Comparison of ENCODE assay signal across 6 cellular contexts in genomic region chr1:146416642-146417041, GRCh38.
DNase-seq lines count a peak whose midpoint lies in the region; ATAC-seq and TF ChIP-seq lines count a peak whose summit lies in the region.
"Not testable (repeated sequence)": the region's sequence is repeated elsewhere in the genome, so short reads cannot be mapped to it uniquely, and the experiment has no call there.

No MANE protein-coding gene starts in this region.

- CTCF ChIA-PET in IMR-90 (lab: Yijun Ruan, JAX); PC-3 (lab: Charles Lee): not testable (repeated sequence)

- H4K5ac ChIP-seq in IMR-90 (ENCODE audit: low read depth, low read length), result not testable (repeated sequence)

- not testable (repeated sequence) for H3K23ac ChIP-seq in IMR-90 (ENCODE audit: low read depth, low read length)

- intact Hi-C loops in IMR-90 (cut with micrococcal nuclease); PC-3 (cut with micrococcal nuclease): not testable (repeated sequence)

- no CpG with 5 or more reads among the region's 1 CpG for WGBS in IMR-90 (ENCODE audit: extremely low coverage in 2 of 2, insufficient read length in 1 of 2), 2 experiments

- TF ChIP-seq CTCF in HFFc6 (IDR thresholded peaks at IDR 0.05); IMR-90 (conservative IDR thresholded peaks at IDR 0.05; ENCODE audit: low read depth, low read length); PC-3 (conservative IDR thresholded peaks at IDR 0.05; ENCODE audit: low read depth, low read length); brain microvascular endothelial cell (IDR thresholded peaks at IDR 0.05; ENCODE audit: low read depth, low read length, missing control alignments): not testable (repeated sequence)

- not testable (repeated sequence) for H3K56ac ChIP-seq in IMR-90 (ENCODE audit: extremely low read depth, insufficient read depth, low read length)

- H3K4me3 Mint-ChIP-seq in HFFc6, result not testable (repeated sequence)

- not testable (repeated sequence) for H4K8ac ChIP-seq in IMR-90 (ENCODE audit: low read depth in 2 of 2, low read length in 2 of 2)

- not testable (repeated sequence) for H3K4me3 ChIP-seq in IMR-90 (ENCODE audit: insufficient read depth, low read depth, low read length); PC-3 (ENCODE audit: low read length); brain microvascular endothelial cell (ENCODE audit: low read depth, low read length)

- H3K9me2 ChIP-seq in PC-3 (replicated peaks; ENCODE audit: low read length), result not testable (repeated sequence)

- not testable (repeated sequence) for H2AK5ac ChIP-seq in IMR-90 (ENCODE audit: low read depth, low read length)

- H3K4ac ChIP-seq in IMR-90 (ENCODE audit: low read depth, low read length), result not testable (repeated sequence)

- not testable (repeated sequence) for ATAC-seq in IMR-90 (ENCODE audit: low read depth); PC-3

- not testable (repeated sequence) for H4K20me1 ChIP-seq in IMR-90 (ENCODE audit: insufficient read depth, low read length); PC-3 (ENCODE audit: low read length)

- not testable (repeated sequence) for H3K9ac ChIP-seq in IMR-90 (ENCODE audit: low read depth, low read length); PC-3 (ENCODE audit: low read length)

- in situ Hi-C loops in IMR-90 (cut with MboI; ENCODE audit: low sequenced_read_pairs); brain microvascular endothelial cell (cut with HindIII; ENCODE audit: low pct_ligation_motif_present, low sequenced_read_pairs): not testable (repeated sequence)

- H3K79me1 ChIP-seq in IMR-90 (ENCODE audit: low read depth in 1 of 2, low read length in 2 of 2), result not testable (repeated sequence)

- H3K9me3 ChIP-seq in IMR-90 (ENCODE audit: control insufficient read depth, insufficient read depth, low read length); PC-3 (ENCODE audit: low read length): not testable (repeated sequence)

- not testable (repeated sequence) for H3K4me2 ChIP-seq in IMR-90 (ENCODE audit: low read depth, low read length); PC-3 (ENCODE audit: low read length)

- H3K4me1 ChIP-seq in IMR-90 (ENCODE audit: control insufficient read depth, insufficient read depth, low read length); PC-3 (ENCODE audit: insufficient read depth, low read length): not testable (repeated sequence)

- DNase-seq in ELR (ENCODE audit: low read depth) (peak; percentile 70), HFFc6 (peak; percentile 7), IMR-90 (peak; percentile 57), PC-3 (peak; percentile 64), brain microvascular endothelial cell (peak; percentile 57), iris pigment epithelial cell (ENCODE audit: low read depth) (peak; percentile 20)

- H3K27me3 ChIP-seq in IMR-90 (ENCODE audit: control insufficient read depth, insufficient read depth, low read length); PC-3 (ENCODE audit: low read length); brain microvascular endothelial cell (replicated peaks): not testable (repeated sequence)

- not testable (repeated sequence) for H2BK120ac ChIP-seq in IMR-90 (ENCODE audit: low read depth, low read length)

- TF ChIP-seq RAD21 in IMR-90 (IDR thresholded peaks at IDR 0.05; ENCODE audit: low read length), result not testable (repeated sequence)

- not testable (repeated sequence) for H3K27ac Mint-ChIP-seq in HFFc6

- not testable (repeated sequence) for H3K36me3 ChIP-seq in IMR-90 (ENCODE audit: control insufficient read depth, insufficient read depth, low read length); PC-3 (ENCODE audit: low read depth, low read length); brain microvascular endothelial cell (replicated peaks)

- not testable (repeated sequence) for H3K4me1 Mint-ChIP-seq in HFFc6 (ENCODE audit: low read depth)

- H2AK9ac ChIP-seq in IMR-90 (replicated peaks; ENCODE audit: low read depth, low read length, poor library complexity), result not testable (repeated sequence)

- not testable (repeated sequence) for H3K79me2 ChIP-seq in PC-3 (ENCODE audit: low read length)

- not testable (repeated sequence) for H2BK15ac ChIP-seq in IMR-90 (ENCODE audit: low read depth, low read length)

- not testable (repeated sequence) for H3K27me3 Mint-ChIP-seq in HFFc6 (ENCODE audit: insufficient read depth)

- not testable (repeated sequence) for H3K9me3 Mint-ChIP-seq in HFFc6

- H3K9me1 ChIP-seq in IMR-90 (ENCODE audit: insufficient read depth, low read length), result not testable (repeated sequence)

- not testable (repeated sequence) for H2BK5ac ChIP-seq in IMR-90 (ENCODE audit: low read depth, low read length, poor library complexity, severe bottlenecking)

- H3K14ac ChIP-seq in IMR-90 (replicated peaks; ENCODE audit: low read depth, low read length), result not testable (repeated sequence)

- not testable (repeated sequence) for H4K91ac ChIP-seq in IMR-90 (ENCODE audit: insufficient read depth, low read depth, low read length)

- H3K18ac ChIP-seq in IMR-90 (ENCODE audit: low read depth, low read length), result not testable (repeated sequence)

- dilution Hi-C loops in IMR-90 (cut with HindIII; ENCODE audit: low sequenced_read_pairs, unreplicated experiment), result not testable (repeated sequence)

- not testable (repeated sequence) for BruUV-seq in IMR-90 (replicated peaks; lab: Mats Ljungman, UMichigan); PC-3 (replicated peaks; lab: Mats Ljungman, UMichigan)

- H2BK20ac ChIP-seq in IMR-90 (ENCODE audit: low read depth, low read length), result not testable (repeated sequence)

- TF ChIP-seq POLR2A in IMR-90 (IDR thresholded peaks at IDR 0.05; ENCODE audit: low read depth, low read length), result not testable (repeated sequence)

- not testable (repeated sequence) for H3K36me3 Mint-ChIP-seq in HFFc6 (ENCODE audit: low read depth)

- H3K27ac ChIP-seq in IMR-90 (ENCODE audit: insufficient read depth, low read length); brain microvascular endothelial cell: not testable (repeated sequence)
- H3K27ac ChIP-seq in PC-3 (ENCODE audit: low read length), result peak overlapping the region; percentile 49; the same call in 1 of the 2 replicates

- not testable (repeated sequence) for H3F3A ChIP-seq in PC-3 (ENCODE audit: low read length, unreplicated experiment)

- not testable (repeated sequence) for H2AFZ ChIP-seq in IMR-90 (replicated peaks; ENCODE audit: low read length, poor library complexity); PC-3 (ENCODE audit: low read length)

- POLR2A ChIA-PET in IMR-90 (lab: Charles Lee; ENCODE audit: unreplicated experiment); PC-3 (lab: Charles Lee; ENCODE audit: unreplicated experiment): not testable (repeated sequence)

Comparison
In these comparisons a context has a peak if more than half of its experiments do, and no peak if none do; other contexts are left out.
1. DNase-seq: peak in every context shown above with its lines; median percentile 70 in ELR; 64 in PC-3; 57 in IMR-90; 57 in brain microvascular endothelial cell; 20 in iris pigment epithelial cell; 7 in HFFc6.